8 cellular contexts compared by ENCODE assay signal in the genomic region with DNA sequence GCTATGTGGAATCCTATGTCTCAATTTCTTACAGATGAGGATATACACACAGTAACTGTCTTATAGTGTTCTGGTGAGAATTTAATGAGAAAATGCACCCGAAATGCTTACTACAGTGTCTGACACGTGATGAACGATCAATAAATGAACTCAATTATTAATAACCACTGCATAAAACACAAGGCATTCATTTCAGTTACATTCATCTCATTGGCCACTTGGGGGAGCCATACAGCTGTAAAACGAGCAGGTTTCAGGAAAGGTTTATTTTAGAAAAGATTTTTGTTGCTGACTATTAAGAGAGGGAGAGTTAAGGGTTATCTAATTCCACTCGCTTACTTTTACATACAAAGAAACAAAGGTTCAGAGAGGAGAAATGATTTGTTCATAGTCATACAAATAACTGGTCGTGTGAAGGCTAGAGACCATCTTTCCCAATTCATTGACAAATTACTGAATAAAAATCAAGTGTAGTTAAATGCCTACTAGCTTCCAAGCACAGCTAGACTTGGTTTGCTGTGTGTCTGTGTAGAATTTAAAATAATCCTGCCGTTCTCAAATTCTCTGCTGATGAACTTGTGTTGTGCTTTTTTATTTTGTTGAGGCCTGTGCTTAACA.
DNase-seq lines count a peak whose midpoint lies in the region; ATAC-seq and TF ChIP-seq lines count a peak whose summit lies in the region.

No MANE protein-coding gene starts in this region.

- H3K27me3 ChIP-seq in GM23338 (ENCODE audit: insufficient read depth) (no peaks in the 10 kb centered on the region), PC-9 (ENCODE audit: insufficient read depth, low read depth) (no peaks in the 10 kb centered on the region), mesendoderm (ENCODE audit: insufficient read depth, low read length, poor library complexity) (no peaks in the 10 kb centered on the region)

- no peak overlapping the region for H2BK15ac ChIP-seq in mesendoderm (replicated peaks; ENCODE audit: low read depth)

- no peaks in the 10 kb centered on the region for H3K79me1 ChIP-seq in mesendoderm (ENCODE audit: low read length)

- no peak overlapping the region for H2BK120ac ChIP-seq in mesendoderm (ENCODE audit: low read depth, low read length)

- intact Hi-C loops in PC-9 (cut with micrococcal nuclease; ENCODE audit: unreplicated experiment): loop anchor here (2.0 to 5.0 kb wide), 2 partner anchors 487 to 822 kb away; partner anchors contain the start of gene MYOCD

- no peaks in the 10 kb centered on the region for H3F3A ChIP-seq in GM23338 (replicated peaks; ENCODE audit: low read depth)
- no peaks in the 10 kb centered on the region for H3F3A ChIP-seq in PC-9 (ENCODE audit: insufficient read depth, low read depth)

- no peaks in the 10 kb centered on the region for H3K36me3 Mint-ChIP-seq in GM23338 (ENCODE audit: low read depth)

- no peaks in the 10 kb centered on the region for H3K36me3 ChIP-seq in GM23338 (ENCODE audit: insufficient read depth)
- H3K36me3 ChIP-seq in PC-9 (ENCODE audit: low read depth): no peaks in the 10 kb centered on the region
- H3K36me3 ChIP-seq in mesendoderm (ENCODE audit: control insufficient read depth, insufficient read depth, low read length): no peaks in the 10 kb centered on the region

- H3K4me3 ChIP-seq in GM23338 (no peak overlapping the region), PC-9 (no peak overlapping the region), mesendoderm (ENCODE audit: low read length) (no peak overlapping the region)

- no CpG with 5 or more reads among the region's 7 CpGs for WGBS in mesendoderm (ENCODE audit: extremely low coverage, insufficient coverage, low lambda C conversion rate)

- no peak overlapping the region for H3K4ac ChIP-seq in mesendoderm (ENCODE audit: low read depth, low read length)

- no peak overlapping the region for H3K27ac Mint-ChIP-seq in GM23338

- no peak overlapping the region for H2AK5ac ChIP-seq in mesendoderm (ENCODE audit: low read length)

- no peak overlapping the region for H2AFZ ChIP-seq in GM23338
- no peak overlapping the region for H2AFZ ChIP-seq in PC-9

- H3K4me1 ChIP-seq in GM23338 (ENCODE audit: insufficient read depth) (no peaks in the 10 kb centered on the region), PC-9 (replicated peaks; ENCODE audit: insufficient read depth) (no peaks in the 10 kb centered on the region), mesendoderm (ENCODE audit: control insufficient read depth, low read depth, low read length) (no peaks in the 10 kb centered on the region)

- H3K4me2 ChIP-seq in GM23338: no peak overlapping the region
- no peak overlapping the region for H3K4me2 ChIP-seq in PC-9
- no peak overlapping the region for H3K4me2 ChIP-seq in mesendoderm (ENCODE audit: low read length)

- H3K23ac ChIP-seq in mesendoderm (ENCODE audit: low read length): no peak overlapping the region

- DNase-seq in COLO668 (lab: John Stamatoyannopoulos, UW; ENCODE audit: unreplicated experiment) (peak; percentile 0), GM23338 (ENCODE audit: low spot score) (peak; percentile 78), PC-9 (peak; percentile 25 to 34), dermis microvascular lymphatic vessel endothelial cell (ENCODE audit: low read depth in 2 of 2) (peak; percentile 27 to 63), mesendoderm (peak; percentile 51)

- H3K18ac ChIP-seq in mesendoderm (ENCODE audit: low read length): no peak overlapping the region

- BruUV-seq in PC-9 (replicated peaks; lab: Mats Ljungman, UMichigan): no TSS peak

- ATAC-seq in GM23338 (no peak), GM18520 (IDR thresholded peaks at IDR 0.05; ENCODE audit: unreplicated experiment) (no peak), GM21423 (IDR thresholded peaks at IDR 0.05; ENCODE audit: unreplicated experiment) (no peak), HG03045 (IDR thresholded peaks at IDR 0.05; ENCODE audit: unreplicated experiment) (no peak)

- H3K27me3 Mint-ChIP-seq in GM23338 (ENCODE audit: insufficient read depth, low read depth, poor library complexity): no peaks in the 10 kb centered on the region

- H3K4me1 Mint-ChIP-seq in GM23338: no peaks in the 10 kb centered on the region

- CTCF ChIA-PET in PC-9 (lab: Charles Lee): no interaction called here

- no peak overlapping the region for H3K4me3 Mint-ChIP-seq in GM23338

- H3K56ac ChIP-seq in mesendoderm (ENCODE audit: low read length): no peak overlapping the region

- no peaks in the 10 kb centered on the region for H3K9me2 ChIP-seq in GM23338 (ENCODE audit: insufficient read depth)
- no peaks in the 10 kb centered on the region for H3K9me2 ChIP-seq in PC-9 (ENCODE audit: insufficient read depth)

- H4K5ac ChIP-seq in mesendoderm (ENCODE audit: low read length): no peak overlapping the region

- H3K79me2 ChIP-seq in GM23338 (replicated peaks; ENCODE audit: insufficient read depth): no peaks in the 10 kb centered on the region
- no peaks in the 10 kb centered on the region for H3K79me2 ChIP-seq in PC-9 (ENCODE audit: low read depth)
- H3K79me2 ChIP-seq in mesendoderm (ENCODE audit: control insufficient read depth, insufficient read depth, low read length): no peaks in the 10 kb centered on the region

- H3K9me3 ChIP-seq in PC-9 (ENCODE audit: insufficient read depth, low read depth): no peaks in the 10 kb centered on the region

- no peaks in the 10 kb centered on the region for H3K9me3 Mint-ChIP-seq in GM23338

- H4K20me1 ChIP-seq in GM23338 (replicated peaks; ENCODE audit: insufficient read depth) (no peaks in the 10 kb centered on the region), PC-9 (ENCODE audit: insufficient read depth) (no peaks in the 10 kb centered on the region)

- peak; percentile 76 to 99 for TF ChIP-seq CTCF in GM23338 (conservative IDR thresholded peaks at IDR 0.05; ENCODE audit: low read depth in 2 of 2)
- peak; percentile 77 for TF ChIP-seq CTCF in PC-9 (conservative IDR thresholded peaks at IDR 0.05)

- H2BK5ac ChIP-seq in mesendoderm (ENCODE audit: low read length): no peak overlapping the region

- H4K8ac ChIP-seq in mesendoderm (ENCODE audit: low read depth, low read length): no peak overlapping the region

- POLR2A ChIA-PET in PC-9 (lab: Charles Lee; ENCODE audit: unreplicated experiment): interaction anchor here (0.6 kb wide), 1 partner anchor 184 kb away, joined by 5 read pairs; the partner anchor contains the start of gene ZNF18

- H3K9ac ChIP-seq in mesendoderm (ENCODE audit: low read length): no peak overlapping the region

- H3K27ac ChIP-seq in GM23338 (ENCODE audit: low read depth) (no peak overlapping the region), PC-9 (no peak overlapping the region), mesendoderm (ENCODE audit: low read depth, low read length) (no peak overlapping the region)

TF ChIP-seq in GM23338, 12 proteins besides CTCF, POLR2A, EP300 and RAD21 (continues in another document):
- TF ChIP-seq, protein P1, sequence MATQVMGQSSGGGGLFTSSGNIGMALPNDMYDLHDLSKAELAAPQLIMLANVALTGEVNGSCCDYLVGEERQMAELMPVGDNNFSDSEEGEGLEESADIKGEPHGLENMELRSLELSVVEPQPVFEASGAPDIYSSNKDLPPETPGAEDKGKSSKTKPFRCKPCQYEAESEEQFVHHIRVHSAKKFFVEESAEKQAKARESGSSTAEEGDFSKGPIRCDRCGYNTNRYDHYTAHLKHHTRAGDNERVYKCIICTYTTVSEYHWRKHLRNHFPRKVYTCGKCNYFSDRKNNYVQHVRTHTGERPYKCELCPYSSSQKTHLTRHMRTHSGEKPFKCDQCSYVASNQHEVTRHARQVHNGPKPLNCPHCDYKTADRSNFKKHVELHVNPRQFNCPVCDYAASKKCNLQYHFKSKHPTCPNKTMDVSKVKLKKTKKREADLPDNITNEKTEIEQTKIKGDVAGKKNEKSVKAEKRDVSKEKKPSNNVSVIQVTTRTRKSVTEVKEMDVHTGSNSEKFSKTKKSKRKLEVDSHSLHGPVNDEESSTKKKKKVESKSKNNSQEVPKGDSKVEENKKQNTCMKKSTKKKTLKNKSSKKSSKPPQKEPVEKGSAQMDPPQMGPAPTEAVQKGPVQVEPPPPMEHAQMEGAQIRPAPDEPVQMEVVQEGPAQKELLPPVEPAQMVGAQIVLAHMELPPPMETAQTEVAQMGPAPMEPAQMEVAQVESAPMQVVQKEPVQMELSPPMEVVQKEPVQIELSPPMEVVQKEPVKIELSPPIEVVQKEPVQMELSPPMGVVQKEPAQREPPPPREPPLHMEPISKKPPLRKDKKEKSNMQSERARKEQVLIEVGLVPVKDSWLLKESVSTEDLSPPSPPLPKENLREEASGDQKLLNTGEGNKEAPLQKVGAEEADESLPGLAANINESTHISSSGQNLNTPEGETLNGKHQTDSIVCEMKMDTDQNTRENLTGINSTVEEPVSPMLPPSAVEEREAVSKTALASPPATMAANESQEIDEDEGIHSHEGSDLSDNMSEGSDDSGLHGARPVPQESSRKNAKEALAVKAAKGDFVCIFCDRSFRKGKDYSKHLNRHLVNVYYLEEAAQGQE (IDR thresholded peaks at IDR 0.05; ENCODE audit: unreplicated experiment): no peak
- TF ChIP-seq JUNB (IDR thresholded peaks at IDR 0.05; ENCODE audit: unreplicated experiment) (no peak), ZNF331 (CRISPR knock-in tag; IDR thresholded peaks at IDR 0.05; ENCODE audit: low read depth) (no peak), STAT1 (IDR thresholded peaks at IDR 0.05; ENCODE audit: unreplicated experiment) (no peak), ETS1 (IDR thresholded peaks at IDR 0.05) (no peak), EZH2 (IDR thresholded peaks at IDR 0.05; ENCODE audit: low read depth, unreplicated experiment) (no peak), NANOG (IDR thresholded peaks at IDR 0.05; ENCODE audit: borderline replicate concordance) (no peak)

Comparison
In these comparisons a context has a peak if more than half of its experiments do, and no peak if none do; other contexts are left out.
1. DNase-seq: peak in every context shown above with its lines; median percentile 78 in GM23338; 51 in mesendoderm; 45 in dermis microvascular lymphatic vessel endothelial cell; 30 in PC-9; 0 in COLO668.